16 cellular contexts compared by ENCODE assay signal in the genomic region with DNA sequence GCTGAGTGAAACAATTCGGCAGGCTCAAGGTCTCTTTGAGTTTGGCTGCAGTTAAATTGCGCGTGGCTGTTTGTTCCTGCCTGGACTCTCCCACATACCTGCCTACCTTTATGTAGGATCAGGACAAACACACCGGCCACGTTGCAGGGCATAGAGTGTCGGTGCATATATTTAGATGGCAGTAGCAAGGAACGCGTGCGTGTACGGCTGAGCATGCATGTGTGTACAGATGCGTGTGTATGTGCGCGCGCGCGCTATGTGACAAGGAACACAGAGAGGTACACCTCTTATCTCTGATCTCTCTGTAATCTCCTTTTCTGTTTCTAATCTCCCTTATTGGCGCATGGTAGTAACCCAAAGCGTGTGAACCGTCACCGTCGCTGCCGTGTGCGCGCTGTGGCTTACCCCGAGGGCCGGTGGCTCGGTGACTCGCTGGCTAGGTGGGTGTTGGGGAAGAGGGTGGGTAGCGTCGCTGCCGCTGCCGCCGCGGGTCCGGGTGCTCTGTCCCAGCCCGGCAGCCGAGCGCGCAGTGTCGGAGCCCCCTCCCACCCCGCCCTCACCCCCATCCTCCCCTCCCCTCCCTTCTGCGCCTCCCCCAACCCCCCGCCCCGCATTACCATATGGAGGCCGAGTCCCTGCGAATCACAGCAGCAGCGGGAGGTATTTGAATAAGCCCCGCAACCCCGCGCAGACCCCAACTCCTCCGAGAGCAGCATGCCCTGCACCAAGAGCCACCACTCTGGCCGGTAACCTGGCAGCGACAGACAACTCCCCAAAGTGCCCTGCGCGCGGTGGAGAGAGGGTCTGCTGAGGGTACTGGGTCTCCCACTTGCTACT.
DNase-seq lines count a peak whose midpoint lies in the region; ATAC-seq, FAIRE-seq and TF ChIP-seq lines count a peak whose summit lies in the region.
"Had no signal": no experiment of that assay in that cellular context is flagged by ENCODE, and none has a peak within 500 bp of the region (broad histone marks: within the 10 kb centered on the region; RNA-seq: fewer than 3 reads in every experiment).

No MANE protein-coding gene starts in this region.

- H2AFZ ChIP-seq in GM23248: no peak overlapping the region

- no peaks in the 10 kb centered on the region for H3K9me2 ChIP-seq in GM23248 (ENCODE audit: insufficient read depth)
- H3K9me2 ChIP-seq: SK-N-SH had no signal

- H3K9me3 ChIP-seq in Panc1 (ENCODE audit: control insufficient read depth, insufficient read depth, low read depth, low read length) (no peaks in the 10 kb centered on the region), GM23248 (ENCODE audit: low read depth) (no peaks in the 10 kb centered on the region)
- H3K9me3 ChIP-seq: SK-N-SH had no signal

- peaks cover 31% of the 10 kb centered on the region for H3K4me1 Mint-ChIP-seq in activated naive CD4-positive, alpha-beta T cell treated with anti-CD3 and anti-CD28 coated beads, Interleukin-2, amount 10 ng/mL, durations not matched to agents 7 days and 5 days

- H3K27ac Mint-ChIP-seq in activated naive CD4-positive, alpha-beta T cell treated with anti-CD3 and anti-CD28 coated beads, Interleukin-2, amount 10 ng/mL, durations not matched to agents 7 days and 5 days: no peak overlapping the region

- peak overlapping the region; percentile 11 for H3K4me3 Mint-ChIP-seq in activated naive CD4-positive, alpha-beta T cell treated with anti-CD3 and anti-CD28 coated beads, Interleukin-2, amount 10 ng/mL, durations not matched to agents 7 days and 5 days

- BruUV-seq in Panc1 (replicated peaks; lab: Mats Ljungman, UMichigan): no TSS peak

- no peak for ATAC-seq in Panc1
- ATAC-seq: HCT116 had no signal

- no peak for TF ChIP-seq CTCF in Panc1 (IDR thresholded peaks at IDR 0.05)

- H3K9ac ChIP-seq in GM23248: no peak overlapping the region
- H3K9ac ChIP-seq: SK-N-SH had no signal

- no peaks in the 10 kb centered on the region for H3K79me2 ChIP-seq in GM23248 (ENCODE audit: insufficient read depth)

- no peak for FAIRE-seq in HTR-8/SVneo (lab: Jason Lieb, UNC)

- H3K4me1 ChIP-seq in Panc1 (ENCODE audit: control insufficient read depth, insufficient read depth, low read length) (peaks cover 19% of the 10 kb centered on the region), GM23248 (ENCODE audit: insufficient read depth) (no peaks in the 10 kb centered on the region)

- in situ Hi-C loops in Panc1 (cut with HindIII; ENCODE audit: low pct_unique_long_range_greater_than_20kb, low sequenced_read_pairs): loop anchor here (25.0 kb wide), 1 partner anchor 916 kb away; no protein-coding TSS in a partner anchor
- in situ Hi-C loops in GM23248 (cut with MboI): loop anchor here (25.0 kb wide), 1 partner anchor 541 kb away; no protein-coding TSS in a partner anchor

- H3K9me3 Mint-ChIP-seq in activated naive CD4-positive, alpha-beta T cell treated with anti-CD3 and anti-CD28 coated beads, Interleukin-2, amount 10 ng/mL, durations not matched to agents 7 days and 5 days: peaks cover 6% of the 10 kb centered on the region

- H3K36me3 ChIP-seq in Panc1 (ENCODE audit: control insufficient read depth, insufficient read depth, low read length): no peaks in the 10 kb centered on the region
- H3K36me3 ChIP-seq in GM23248 (ENCODE audit: low read depth): no peaks in the 10 kb centered on the region

- peaks cover 10% of the 10 kb centered on the region for H3K36me3 Mint-ChIP-seq in activated naive CD4-positive, alpha-beta T cell treated with anti-CD3 and anti-CD28 coated beads, Interleukin-2, amount 10 ng/mL, durations not matched to agents 7 days and 5 days

- H3K27me3 Mint-ChIP-seq in activated naive CD4-positive, alpha-beta T cell treated with anti-CD3 and anti-CD28 coated beads, Interleukin-2, amount 10 ng/mL, durations not matched to agents 7 days and 5 days: peaks cover 91% of the 10 kb centered on the region

- H3F3A ChIP-seq in GM23248 (ENCODE audit: insufficient read depth): no peaks in the 10 kb centered on the region

- intact Hi-C loops in Panc1 (cut with micrococcal nuclease; ENCODE audit: unreplicated experiment): no loop called here

- POLR2A ChIA-PET in Panc1 (lab: Charles Lee): no interaction called here

- CTCF ChIA-PET in activated naive CD4-positive, alpha-beta T cell treated with anti-CD3 and anti-CD28 coated beads, Interleukin-2, amount 10 ng/mL, durations not matched to agents 7 days and 5 days (lab: Charles Lee): interaction anchor here (0.6 to 1.1 kb wide), 3 partner anchors 11 to 208 kb away, joined by 3 to 4 read pairs (median 3); no protein-coding TSS in a partner anchor
- CTCF ChIA-PET in Panc1 (lab: Charles Lee): no interaction called here

- 9 to 13% methylated on average over 42 to 55 of the region's 56 CpGs for WGBS in GM23248 (ENCODE audit: low coverage in 1 of 2, low lambda C conversion rate in 2 of 2, missing lambda C conversion rate in 2 of 2), 2 experiments

- H3K27ac ChIP-seq in Panc1 (ENCODE audit: low read length) (peak overlapping the region; percentile 68; the same call in 1 of the 2 replicates), temporal lobe (ENCODE audit: low read depth, low read length) (peak overlapping the region; percentile 88), GM23248 (no peak overlapping the region)

- H4K20me1 ChIP-seq in GM23248 (ENCODE audit: insufficient read depth): no peaks in the 10 kb centered on the region

- H3K4me2 ChIP-seq in GM23248 (ENCODE audit: unreplicated experiment): no peak overlapping the region
- H3K4me2 ChIP-seq: SK-N-SH had no signal

- H3K27me3 ChIP-seq in Panc1 (ENCODE audit: control insufficient read depth, insufficient read depth, low read length) (no peaks in the 10 kb centered on the region), GM23248 (replicated peaks; ENCODE audit: insufficient read depth) (peaks cover 93% of the 10 kb centered on the region)

- H3K4me3 ChIP-seq in Panc1 (ENCODE audit: low read depth in 2 of 2, low read length in 2 of 2) (peak overlapping the region; percentile 29 to 43), GM23248 (no peak overlapping the region)
- H3K4me3 ChIP-seq: lung had no signal

- DNase-seq in activated naive CD4-positive, alpha-beta T cell treated with anti-CD3 and anti-CD28 coated beads, Interleukin-2, amount 10 ng/mL, durations not matched to agents 7 days and 5 days: no peak
- DNase-seq in activated naive CD4-positive, alpha-beta T cell (lab: John Stamatoyannopoulos, UW): no peak
- DNase-seq in Panc1 (ENCODE audit: low read depth, low spot score): no peak
- peak; percentile 31 for DNase-seq in globus pallidus (ENCODE audit: low spot score)
- no peak for DNase-seq in HTR-8/SVneo (ENCODE audit: insufficient read length, low spot score)
- DNase-seq in cerebellar nuclear complex (lab: John Stamatoyannopoulos, UW): no peak
- no peak for DNase-seq in GM23248
- DNase-seq: activated CD4-positive, alpha-beta T cell treated with anti-CD3 and anti-CD28 coated beads for 48 hours; activated naive CD4-positive, alpha-beta T cell treated with anti-CD3 and anti-CD28 coated beads, Interleukin-2, amount 50 U/mL, for 16 hours; AML-193; effector CD4-positive, alpha-beta T cell; NCI-H510A; SK-N-SH had no signal
